ENCODE assay signal across 8 cellular contexts in genomic region chr6:13355043-13355945, GRCh38. TPM values are rescaled to one million over a fixed set of nuclear protein-coding genes. Genes with fewer than 3 reads are reported as not detected.
DNase-seq lines count a peak whose midpoint lies in the region; ATAC-seq and TF ChIP-seq lines count a peak whose summit lies in the region.

No MANE protein-coding gene starts in this region.

- peak; percentile 20 for ATAC-seq in HG02970 (IDR thresholded peaks at IDR 0.05; ENCODE audit: low FRiP score, unreplicated experiment)
- peak; percentile 56 to 67 (median 62) for ATAC-seq in natural killer cell

- H3K4me3 ChIP-seq in colonic mucosa, result no peak overlapping the region

- intact Hi-C loops in colonic mucosa (cut with DNase I) (no loop called here), natural killer cell (cut with micrococcal nuclease) (loop anchor here (5.0 kb wide), 1 partner anchor 72 kb away; no protein-coding TSS in a partner anchor)

- peak overlapping the region; percentile 21 for H3K27ac ChIP-seq in colonic mucosa

- H3K36me3 ChIP-seq in colonic mucosa, result no peaks in the 10 kb centered on the region

- DNase-seq in NOMO-1 treated with DMSO at 0.1 percent for 48 hours (lab: John Stamatoyannopoulos, UW; ENCODE audit: unreplicated experiment), result peak; percentile 26
- no peak for DNase-seq in NOMO-1 treated with dmso at 0.1 percent for 144 hours (lab: John Stamatoyannopoulos, UW; ENCODE audit: unreplicated experiment)
- peak; percentile 57 for DNase-seq in RKO (ENCODE audit: low spot score)
- DNase-seq in colonic mucosa, result no peak
- no peak for DNase-seq in natural killer cell
- no peak for DNase-seq in mesenteric fat pad (ENCODE audit: low spot score)
- no peak for DNase-seq in NCI-H128 (lab: John Stamatoyannopoulos, UW; ENCODE audit: unreplicated experiment)

- no peaks in the 10 kb centered on the region for H3K4me1 ChIP-seq in colonic mucosa

- H3K9me3 ChIP-seq in colonic mucosa, result no peaks in the 10 kb centered on the region

- H3K9ac ChIP-seq in colonic mucosa (ENCODE audit: low read depth in 2 of 2, low read length in 2 of 2), result no peak overlapping the region

- H3K27ac Mint-ChIP-seq in natural killer cell, result peak overlapping the region; percentile 94

- peak overlapping the region; percentile 87 for H3K4me3 Mint-ChIP-seq in natural killer cell

- H3K27me3 ChIP-seq in colonic mucosa, result no peaks in the 10 kb centered on the region

- H3K9me3 Mint-ChIP-seq in natural killer cell, result no peaks in the 10 kb centered on the region

- no peaks in the 10 kb centered on the region for H3K36me3 Mint-ChIP-seq in natural killer cell

- H3K27me3 Mint-ChIP-seq in natural killer cell (ENCODE audit: low read depth in 2 of 2), result no peaks in the 10 kb centered on the region

- TF ChIP-seq CTCF in colonic mucosa (IDR thresholded peaks at IDR 0.05) (no peak), natural killer cell (IDR thresholded peaks at IDR 0.05) (no peak)

- peaks cover 54 to 55% of the 10 kb centered on the region in 2 donors for H3K4me1 Mint-ChIP-seq in natural killer cell

RNA-seq across cellular contexts. Expression of gene TBC1D7, which starts 27.0 kb away (rescaled TPM):
- total RNA-seq in colonic mucosa (10 to 100 TPM; 21.4 to 23.3 TPM), natural killer cell (10 to 100 TPM; 20.1 to 29.7 (median 24.3) TPM), mesenteric fat pad (11.0 TPM)

Comparison
In these comparisons a context has a peak if more than half of its experiments do, and no peak if none do; other contexts are left out.
1. DNase-seq: peak in NOMO-1 treated with DMSO at 0.1 percent for 48 hours (single experiment) and RKO (single experiment); none in NOMO-1 treated with dmso at 0.1 percent for 144 hours (single experiment), colonic mucosa (single experiment), natural killer cell (single experiment), mesenteric fat pad (single experiment) and NCI-H128 (single experiment).